In the genomic region with DNA sequence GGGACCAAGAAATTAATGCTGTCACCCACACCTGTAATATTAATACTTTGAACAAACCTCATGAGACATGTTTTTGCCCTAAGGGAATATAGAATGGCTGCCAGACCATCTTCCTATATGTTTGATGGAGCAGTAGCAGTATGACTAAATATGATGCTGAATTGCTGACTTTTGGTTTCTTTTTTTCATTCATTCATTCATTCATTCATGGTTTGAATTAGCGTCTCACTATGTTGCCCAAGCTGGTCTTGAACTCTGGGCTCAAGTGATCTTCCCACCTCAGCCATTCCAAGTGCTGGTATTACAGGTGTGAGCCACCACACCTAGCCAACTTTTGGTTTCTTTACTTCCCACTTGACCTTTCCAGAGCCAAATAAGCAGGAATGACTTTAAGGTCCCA, we compare ENCODE assay signal across 1 cellular context.
TF ChIP-seq lines count a peak whose summit lies in the region.

No MANE protein-coding gene starts in this region.

TF ChIP-seq in GM12878, 131 proteins besides CTCF, POLR2A, EP300 and RAD21:
- peak; percentile 86 for TF ChIP-seq ZNF24 (IDR thresholded peaks at IDR 0.05)
- no peak for TF ChIP-seq RAD51 (IDR thresholded peaks at IDR 0.05)
